In genomic region chr9:127878001-127878651, GRCh38 we compare ENCODE assay signal across 9 cellular contexts. TPM values are rescaled to one million over a fixed set of nuclear protein-coding genes. Genes with fewer than 3 reads are reported as not detected.
DNase-seq lines count a peak whose midpoint lies in the region; ATAC-seq and TF ChIP-seq lines count a peak whose summit lies in the region.
"Had no signal": no experiment of that assay in that cellular context is flagged by ENCODE, and none has a peak within 500 bp of the region (broad histone marks: within the 10 kb centered on the region; RNA-seq: fewer than 3 reads in every experiment).

No MANE protein-coding gene starts in this region.

- H3K4me3 ChIP-seq in HUES64 (ENCODE audit: low read length) = peak overlapping the region; percentile 61
- H3K4me3 ChIP-seq in iPS-20b (ENCODE audit: low read length) = peak overlapping the region; percentile 74

- H3K27ac ChIP-seq in HUES64 (ENCODE audit: low read depth, low read length) (no peak overlapping the region), angular gyrus (ENCODE audit: low read depth, low read length) (peak overlapping the region; percentile 90), iPS-20b (ENCODE audit: low read length) (no peak overlapping the region)
- no peak overlapping the region for H3K27ac ChIP-seq in CD4-positive, alpha-beta T cell (ENCODE audit: low read depth, low read length)

- H3K9ac ChIP-seq in HUES64 (ENCODE audit: low read depth, low read length) (peak overlapping the region; percentile 7; the same call in 1 of the 2 replicates), iPS-20b (ENCODE audit: low read depth, low read length) (peak overlapping the region; percentile 63; the same call in 1 of the 2 replicates)

- peaks cover 4% of the 10 kb centered on the region for H3K27me3 Mint-ChIP-seq in activated CD4-positive, alpha-beta T cell treated with anti-CD3 and anti-CD28 coated beads, Interleukin-2, amount 10 ng/mL, durations not matched to agents 7 days and 5 days
- H3K27me3 Mint-ChIP-seq in CD4-positive, alpha-beta T cell = no peaks in the 10 kb centered on the region

- no peak for ATAC-seq in stimulated activated effector memory CD8-positive, alpha-beta T cell treated with anti-CD3 and anti-CD28 coated beads, Interleukin-12 subunit alpha, Interleukin-12 subunit beta, amount 100 ng/mL, for 72 hours
- no peak for ATAC-seq in CD4-positive, alpha-beta T cell (ENCODE audit: poor library complexity)

- H3K36me3 ChIP-seq in HUES64 (ENCODE audit: insufficient read depth, low read length) = no peaks in the 10 kb centered on the region
- no peaks in the 10 kb centered on the region for H3K36me3 ChIP-seq in iPS-20b (ENCODE audit: insufficient read depth, low read depth, low read length)

- H3K4me3 Mint-ChIP-seq in stimulated activated effector memory CD8-positive, alpha-beta T cell treated with anti-CD3 and anti-CD28 coated beads, Interleukin-12 subunit alpha, Interleukin-12 subunit beta, amount 100 ng/mL, for 72 hours = no peak overlapping the region
- no peak overlapping the region for H3K4me3 Mint-ChIP-seq in activated CD4-positive, alpha-beta T cell treated with anti-CD3 and anti-CD28 coated beads, Interleukin-2, amount 10 ng/mL, durations not matched to agents 7 days and 5 days
- H3K4me3 Mint-ChIP-seq in CD4-positive, alpha-beta T cell = no peak overlapping the region

- WGBS in HUES64 = 55% methylated on average over 18 of the region's 18 CpGs

- no peaks in the 10 kb centered on the region for H3K27me3 ChIP-seq in HUES64 (ENCODE audit: insufficient read depth, low read length)
- peaks cover 12% of the 10 kb centered on the region; the same call in 1 of the 2 replicates for H3K27me3 ChIP-seq in iPS-20b (ENCODE audit: insufficient read depth, low read length)
- peaks cover 6% of the 10 kb centered on the region for H3K27me3 ChIP-seq in CD4-positive, alpha-beta T cell (ENCODE audit: control insufficient read depth, insufficient read depth, low read length)

- POLR2A ChIA-PET in activated CD4-positive, alpha-beta T cell treated with anti-CD3 and anti-CD28 coated beads, Interleukin-2, amount 10 ng/mL, durations not matched to agents 7 days and 5 days (lab: Charles Lee) = no interaction called here
- POLR2A ChIA-PET in CD4-positive, alpha-beta T cell (lab: Charles Lee) = no interaction called here

- H3K36me3 Mint-ChIP-seq in stimulated activated effector memory CD8-positive, alpha-beta T cell treated with anti-CD3 and anti-CD28 coated beads, Interleukin-12 subunit alpha, Interleukin-12 subunit beta, amount 100 ng/mL, for 72 hours = peaks cover 19% of the 10 kb centered on the region
- H3K36me3 Mint-ChIP-seq in activated CD4-positive, alpha-beta T cell treated with anti-CD3 and anti-CD28 coated beads, Interleukin-2, amount 10 ng/mL, durations not matched to agents 7 days and 5 days (ENCODE audit: low read depth) = peaks cover 4% of the 10 kb centered on the region
- peaks cover 15% of the 10 kb centered on the region for H3K36me3 Mint-ChIP-seq in CD4-positive, alpha-beta T cell (ENCODE audit: low read depth)

- intact Hi-C loops in CD4-positive, alpha-beta T cell (cut with DNase I, micrococcal nuclease) = loop anchor here in 1 of 2 experiments (5.0 kb wide), 1 partner anchor 34 kb away; no protein-coding TSS in a partner anchor

- H3K4me1 ChIP-seq in HUES64 (ENCODE audit: insufficient read depth, low read length) (no peaks in the 10 kb centered on the region), iPS-20b (ENCODE audit: insufficient read depth, low read length) (no peaks in the 10 kb centered on the region)

- no peak for TF ChIP-seq CTCF in CD4-positive, alpha-beta T cell (IDR thresholded peaks at IDR 0.05)

- no peaks in the 10 kb centered on the region for H3K9me3 ChIP-seq in HUES64 (ENCODE audit: insufficient read depth, low read depth, low read length)
- H3K9me3 ChIP-seq in iPS-20b (ENCODE audit: insufficient read depth, low read depth, low read length) = no peaks in the 10 kb centered on the region
- H3K9me3 ChIP-seq in CD4-positive, alpha-beta T cell (ENCODE audit: control insufficient read depth, low read length) = no peaks in the 10 kb centered on the region

- H3K4me1 Mint-ChIP-seq in stimulated activated effector memory CD8-positive, alpha-beta T cell treated with anti-CD3 and anti-CD28 coated beads, Interleukin-12 subunit alpha, Interleukin-12 subunit beta, amount 100 ng/mL, for 72 hours = peaks cover 16% of the 10 kb centered on the region
- peaks cover 3% of the 10 kb centered on the region for H3K4me1 Mint-ChIP-seq in activated CD4-positive, alpha-beta T cell treated with anti-CD3 and anti-CD28 coated beads, Interleukin-2, amount 10 ng/mL, durations not matched to agents 7 days and 5 days
- no peaks in the 10 kb centered on the region for H3K4me1 Mint-ChIP-seq in CD4-positive, alpha-beta T cell (ENCODE audit: low read depth)

- H3K27ac Mint-ChIP-seq in stimulated activated effector memory CD8-positive, alpha-beta T cell treated with anti-CD3 and anti-CD28 coated beads, Interleukin-12 subunit alpha, Interleukin-12 subunit beta, amount 100 ng/mL, for 72 hours = peak overlapping the region; percentile 34
- H3K27ac Mint-ChIP-seq in activated CD4-positive, alpha-beta T cell treated with anti-CD3 and anti-CD28 coated beads, Interleukin-2, amount 10 ng/mL, durations not matched to agents 7 days and 5 days = no peak overlapping the region
- H3K27ac Mint-ChIP-seq in CD4-positive, alpha-beta T cell = no peak overlapping the region

- no peaks in the 10 kb centered on the region for H3K9me3 Mint-ChIP-seq in stimulated activated effector memory CD8-positive, alpha-beta T cell treated with anti-CD3 and anti-CD28 coated beads, Interleukin-12 subunit alpha, Interleukin-12 subunit beta, amount 100 ng/mL, for 72 hours
- no peaks in the 10 kb centered on the region for H3K9me3 Mint-ChIP-seq in activated CD4-positive, alpha-beta T cell treated with anti-CD3 and anti-CD28 coated beads, Interleukin-2, amount 10 ng/mL, durations not matched to agents 7 days and 5 days
- H3K9me3 Mint-ChIP-seq in CD4-positive, alpha-beta T cell = no peaks in the 10 kb centered on the region

- CTCF ChIA-PET in activated CD4-positive, alpha-beta T cell treated with anti-CD3 and anti-CD28 coated beads, Interleukin-2, amount 10 ng/mL, durations not matched to agents 7 days and 5 days (lab: Charles Lee) = interaction anchor here (0.8 to 0.9 kb wide), 3 partner anchors 18 to 143 kb away, joined by 3 to 4 read pairs (median 3); partner anchors contain the start of gene TOR2A
- CTCF ChIA-PET in CD4-positive, alpha-beta T cell (lab: Charles Lee) = interaction anchor here (1.4 kb wide), 1 partner anchor 8 kb away, joined by 3 read pairs; no protein-coding TSS in a partner anchor

- DNase-seq in stimulated activated effector memory CD8-positive, alpha-beta T cell treated with anti-CD3 and anti-CD28 coated beads, Interleukin-12 subunit alpha, Interleukin-12 subunit beta, amount 100 ng/mL, for 72 hours (ENCODE audit: low spot score in 2 of 2) = no peak
- no peak for DNase-seq in activated CD4-positive, alpha-beta T cell treated with anti-CD3 and anti-CD28 coated beads, Interleukin-2, amount 10 ng/mL, durations not matched to agents 7 days and 5 days
- no peak for DNase-seq in HUDEP-2 (lab: John Stamatoyannopoulos, UW; ENCODE audit: unreplicated experiment in 76 of 76)
- no peak for DNase-seq in CD4-positive, alpha-beta T cell
- DNase-seq: activated naive CD4-positive, alpha-beta T cell treated with Interleukin-2 at 50 U/mL for 16 hours; NCI-H2029 treated with DMSO at 0.1 percent for 48 hours had no signal

RNA-seq across cellular contexts. Expression of gene AK1, which starts 0.7 kb away (rescaled TPM):
- 25.3 TPM for polyA plus RNA-seq in HUES64 (2013, experiment 1 of 2)
- polyA plus RNA-seq in HUES64 (2013, experiment 2 of 2) = 22.1 TPM
- 10 to 100 TPM; 53.7 to 62.3 TPM for total RNA-seq in activated CD4-positive, alpha-beta T cell treated with anti-CD3 and anti-CD28 coated beads, Interleukin-2, amount 10 ng/mL, durations not matched to agents 7 days and 5 days
- 10 to 100 TPM; 46.7 to 52.6 TPM for total RNA-seq in CD4-positive, alpha-beta T cell

RNA-seq across cellular contexts. Expression of gene ST6GALNAC6, which starts 21.3 kb away (rescaled TPM):
- 15.9 TPM for polyA plus RNA-seq in HUES64 (2013, experiment 1 of 2)
- 20.9 TPM for polyA plus RNA-seq in HUES64 (2013, experiment 2 of 2)
- 100 to 1,000 TPM; 100 to 122 TPM for total RNA-seq in activated CD4-positive, alpha-beta T cell treated with anti-CD3 and anti-CD28 coated beads, Interleukin-2, amount 10 ng/mL, durations not matched to agents 7 days and 5 days
- total RNA-seq in CD4-positive, alpha-beta T cell = 10 to 100 TPM; 93.1 to 97.5 TPM

RNA-seq across cellular contexts. Expression of gene ENG, which starts 23.7 kb away (rescaled TPM):
- polyA plus RNA-seq in HUES64 (2013, experiment 1 of 2) = 1.6 TPM
- polyA plus RNA-seq in HUES64 (2013, experiment 2 of 2) = 2.2 TPM
- total RNA-seq in activated CD4-positive, alpha-beta T cell treated with anti-CD3 and anti-CD28 coated beads, Interleukin-2, amount 10 ng/mL, durations not matched to agents 7 days and 5 days = 10 to 100 TPM; 17.2 to 17.3 TPM
- total RNA-seq in CD4-positive, alpha-beta T cell = 1 to 10 TPM; 2.5 to 2.6 TPM

RNA-seq across cellular contexts. Expression of gene ST6GALNAC4, which starts 38.7 kb away (rescaled TPM):
- 12.8 TPM for polyA plus RNA-seq in HUES64 (2013, experiment 1 of 2)
- polyA plus RNA-seq in HUES64 (2013, experiment 2 of 2) = 15.3 TPM
- total RNA-seq in activated CD4-positive, alpha-beta T cell treated with anti-CD3 and anti-CD28 coated beads, Interleukin-2, amount 10 ng/mL, durations not matched to agents 7 days and 5 days = 10 to 100 TPM; 16.8 to 22.4 TPM
- total RNA-seq in CD4-positive, alpha-beta T cell = 10 to 100 TPM; 28.7 to 30.2 TPM

RNA-seq across cellular contexts. Expression of gene PIP5KL1, which starts 52.5 kb away (rescaled TPM):
- 4.1 TPM for polyA plus RNA-seq in HUES64 (2013, experiment 1 of 2)
- 3.7 TPM for polyA plus RNA-seq in HUES64 (2013, experiment 2 of 2)
- total RNA-seq in activated CD4-positive, alpha-beta T cell treated with anti-CD3 and anti-CD28 coated beads, Interleukin-2, amount 10 ng/mL, durations not matched to agents 7 days and 5 days = 1 to 10 TPM; 2.5 to 4.1 TPM
- total RNA-seq in CD4-positive, alpha-beta T cell = 1 to 10 TPM; 2.9 to 3.3 TPM

Comparison
In these comparisons a context has a peak if more than half of its experiments do, and no peak if none do; other contexts are left out.
1. RNA of gene ENG, which starts 23.7 kb away (total RNA-seq): 17.2 to 17.3 TPM in activated CD4-positive, alpha-beta T cell treated with anti-CD3 and anti-CD28 coated beads, Interleukin-2, amount 10 ng/mL, durations not matched to agents 7 days and 5 days; 2.5 to 2.6 TPM in CD4-positive, alpha-beta T cell; every median in the first group is over 4 times any median in the second.